In genomic region chr14:58272589-58273372, GRCh38 we compare ENCODE assay signal across 1 cellular context.
TF ChIP-seq lines count a peak whose summit lies in the region.

No MANE protein-coding gene starts in this region.

TF ChIP-seq in HepG2, 621 proteins besides CTCF, POLR2A, EP300 and RAD21 (continued from another document and continues in another):
- TF ChIP-seq, protein P1, sequence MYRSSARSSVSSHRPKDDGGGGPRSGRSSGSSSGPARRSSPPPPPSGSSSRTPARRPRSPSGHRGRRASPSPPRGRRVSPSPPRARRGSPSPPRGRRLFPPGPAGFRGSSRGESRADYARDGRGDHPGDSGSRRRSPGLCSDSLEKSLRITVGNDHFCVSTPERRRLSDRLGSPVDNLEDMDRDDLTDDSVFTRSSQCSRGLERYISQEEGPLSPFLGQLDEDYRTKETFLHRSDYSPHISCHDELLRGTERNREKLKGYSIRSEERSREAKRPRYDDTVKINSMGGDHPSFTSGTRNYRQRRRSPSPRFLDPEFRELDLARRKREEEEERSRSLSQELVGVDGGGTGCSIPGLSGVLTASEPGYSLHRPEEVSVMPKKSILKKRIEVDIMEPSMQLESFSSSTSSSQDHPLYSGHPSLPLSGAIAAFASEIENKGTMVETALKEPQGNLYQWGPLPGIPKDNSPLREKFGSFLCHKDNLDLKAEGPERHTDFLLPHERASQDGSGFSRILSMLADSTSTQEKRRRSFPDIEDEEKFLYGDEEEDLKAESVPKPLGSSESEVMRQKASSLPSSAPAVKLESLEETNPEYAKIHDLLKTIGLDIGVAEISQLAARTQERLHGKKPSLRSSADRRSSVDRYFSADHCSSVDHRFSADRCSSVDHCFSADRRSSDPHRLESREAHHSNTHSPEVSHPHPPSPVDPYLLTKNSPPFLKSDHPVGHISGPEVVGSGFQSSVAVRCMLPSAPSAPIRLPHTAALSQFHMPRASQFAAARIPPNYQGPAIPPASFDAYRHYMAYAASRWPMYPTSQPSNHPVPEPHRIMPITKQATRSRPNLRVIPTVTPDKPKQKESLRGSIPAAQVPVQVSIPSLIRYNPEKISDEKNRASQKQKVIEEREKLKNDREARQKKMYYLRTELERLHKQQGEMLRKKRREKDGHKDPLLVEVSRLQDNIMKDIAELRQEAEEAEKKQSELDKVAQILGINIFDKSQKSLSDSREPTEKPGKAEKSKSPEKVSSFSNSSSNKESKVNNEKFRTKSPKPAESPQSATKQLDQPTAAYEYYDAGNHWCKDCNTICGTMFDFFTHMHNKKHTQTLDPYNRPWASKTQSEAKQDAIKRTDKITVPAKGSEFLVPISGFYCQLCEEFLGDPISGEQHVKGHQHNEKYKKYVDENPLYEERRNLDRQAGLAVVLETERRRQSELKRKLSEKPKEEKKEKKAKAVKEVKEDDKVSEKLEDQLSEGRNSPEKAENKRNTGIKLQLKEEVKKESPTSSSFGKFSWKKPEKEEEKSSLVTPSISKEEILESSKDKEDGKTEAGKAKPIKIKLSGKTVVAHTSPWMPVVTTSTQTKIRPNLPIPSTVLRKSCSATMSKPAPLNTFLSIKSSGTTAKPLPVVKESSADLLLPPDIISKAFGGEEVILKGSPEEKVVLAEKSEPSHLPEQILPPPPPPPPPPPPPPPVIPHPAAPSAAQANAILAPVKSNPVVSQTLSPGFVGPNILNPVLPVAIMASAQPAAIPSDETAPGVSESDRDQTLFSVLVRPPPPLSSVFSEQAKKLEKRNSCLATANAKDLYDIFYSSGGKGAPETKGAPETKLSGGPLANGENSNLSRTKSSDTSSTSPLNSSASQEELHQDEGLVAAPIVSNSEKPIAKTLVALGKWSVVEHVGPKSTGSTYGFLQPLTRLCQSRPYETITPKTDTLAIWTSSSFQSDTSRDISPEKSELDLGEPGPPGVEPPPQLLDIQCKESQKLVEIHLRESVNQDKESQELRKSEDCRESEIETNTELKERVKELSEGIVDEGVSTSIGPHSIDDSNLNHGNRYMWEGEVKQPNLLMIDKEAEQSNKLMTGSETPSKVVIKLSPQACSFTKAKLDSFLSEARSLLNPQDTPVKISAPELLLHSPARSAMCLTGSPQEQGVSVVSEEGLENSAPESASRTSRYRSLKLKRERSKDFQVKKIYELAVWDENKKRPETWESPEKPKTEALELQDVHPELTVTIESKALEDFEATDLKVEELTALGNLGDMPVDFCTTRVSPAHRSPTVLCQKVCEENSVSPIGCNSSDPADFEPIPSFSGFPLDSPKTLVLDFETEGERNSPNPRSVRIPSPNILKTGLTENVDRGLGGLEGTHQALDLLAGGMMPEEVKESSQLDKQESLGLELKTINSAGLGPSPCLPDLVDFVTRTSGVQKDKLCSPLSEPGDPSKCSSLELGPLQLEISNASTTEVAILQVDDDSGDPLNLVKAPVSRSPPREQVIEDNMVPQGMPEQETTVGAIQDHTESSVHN (CRISPR knock-in tag; IDR thresholded peaks at IDR 0.05) = no peak
- TF ChIP-seq CEBPB (IDR thresholded peaks at IDR 0.05; ENCODE audit: borderline replicate concordance, low read depth, low read length) = no peak
- no peak for TF ChIP-seq ZNF501 (CRISPR knock-in tag; IDR thresholded peaks at IDR 0.05)
- peak; percentile 71 for TF ChIP-seq SIX4 (CRISPR knock-in tag; IDR thresholded peaks at IDR 0.05)
- peak; percentile 61; the same call in 1 of the 2 replicates for TF ChIP-seq SALL1 (CRISPR knock-in tag; IDR thresholded peaks at IDR 0.05)
- TF ChIP-seq ZNF652 (CRISPR knock-in tag; IDR thresholded peaks at IDR 0.05; ENCODE audit: borderline replicate concordance, low read depth) = peak; percentile 51; the same call in 1 of the 2 replicates
- TF ChIP-seq, protein P2, sequence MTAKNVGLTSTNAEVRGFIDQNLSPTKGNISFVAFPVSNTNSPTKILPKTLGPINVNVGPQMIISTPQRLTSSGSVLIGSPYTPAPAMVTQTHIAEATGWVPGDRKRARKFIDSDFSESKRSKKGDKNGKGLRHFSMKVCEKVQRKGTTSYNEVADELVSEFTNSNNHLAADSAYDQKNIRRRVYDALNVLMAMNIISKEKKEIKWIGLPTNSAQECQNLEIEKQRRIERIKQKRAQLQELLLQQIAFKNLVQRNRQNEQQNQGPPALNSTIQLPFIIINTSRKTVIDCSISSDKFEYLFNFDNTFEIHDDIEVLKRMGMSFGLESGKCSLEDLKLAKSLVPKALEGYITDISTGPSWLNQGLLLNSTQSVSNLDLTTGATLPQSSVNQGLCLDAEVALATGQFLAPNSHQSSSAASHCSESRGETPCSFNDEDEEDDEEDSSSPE (CRISPR knock-in tag; IDR thresholded peaks at IDR 0.05) = no peak
- TF ChIP-seq ZNF552 (CRISPR knock-in tag; IDR thresholded peaks at IDR 0.05; ENCODE audit: borderline replicate concordance) = no peak
- no peak for TF ChIP-seq ZBTB1 (CRISPR knock-in tag; IDR thresholded peaks at IDR 0.05; ENCODE audit: borderline replicate concordance)
- TF ChIP-seq RFXANK (CRISPR knock-in tag; IDR thresholded peaks at IDR 0.05) = no peak
- TF ChIP-seq NFYC (CRISPR knock-in tag; IDR thresholded peaks at IDR 0.05) = no peak
- TF ChIP-seq, protein P3, sequence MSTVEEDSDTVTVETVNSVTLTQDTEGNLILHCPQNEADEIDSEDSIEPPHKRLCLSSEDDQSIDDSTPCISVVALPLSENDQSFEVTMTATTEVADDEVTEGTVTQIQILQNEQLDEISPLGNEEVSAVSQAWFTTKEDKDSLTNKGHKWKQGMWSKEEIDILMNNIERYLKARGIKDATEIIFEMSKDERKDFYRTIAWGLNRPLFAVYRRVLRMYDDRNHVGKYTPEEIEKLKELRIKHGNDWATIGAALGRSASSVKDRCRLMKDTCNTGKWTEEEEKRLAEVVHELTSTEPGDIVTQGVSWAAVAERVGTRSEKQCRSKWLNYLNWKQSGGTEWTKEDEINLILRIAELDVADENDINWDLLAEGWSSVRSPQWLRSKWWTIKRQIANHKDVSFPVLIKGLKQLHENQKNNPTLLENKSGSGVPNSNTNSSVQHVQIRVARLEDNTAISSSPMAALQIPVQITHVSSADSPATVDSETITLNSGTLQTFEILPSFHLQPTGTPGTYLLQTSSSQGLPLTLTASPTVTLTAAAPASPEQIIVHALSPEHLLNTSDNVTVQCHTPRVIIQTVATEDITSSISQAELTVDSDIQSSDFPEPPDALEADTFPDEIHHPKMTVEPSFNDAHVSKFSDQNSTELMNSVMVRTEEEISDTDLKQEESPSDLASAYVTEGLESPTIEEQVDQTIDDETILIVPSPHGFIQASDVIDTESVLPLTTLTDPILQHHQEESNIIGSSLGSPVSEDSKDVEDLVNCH (CRISPR knock-in tag; IDR thresholded peaks at IDR 0.05) = no peak
- TF ChIP-seq CHCHD3 (CRISPR knock-in tag; IDR thresholded peaks at IDR 0.05) = no peak
- TF ChIP-seq PHF5A (CRISPR knock-in tag; IDR thresholded peaks at IDR 0.05; ENCODE audit: low read depth, unreplicated experiment) = no peak
- TF ChIP-seq PRDM4 (CRISPR knock-in tag; IDR thresholded peaks at IDR 0.05; ENCODE audit: borderline replicate concordance) = no peak
- TF ChIP-seq, protein P4, sequence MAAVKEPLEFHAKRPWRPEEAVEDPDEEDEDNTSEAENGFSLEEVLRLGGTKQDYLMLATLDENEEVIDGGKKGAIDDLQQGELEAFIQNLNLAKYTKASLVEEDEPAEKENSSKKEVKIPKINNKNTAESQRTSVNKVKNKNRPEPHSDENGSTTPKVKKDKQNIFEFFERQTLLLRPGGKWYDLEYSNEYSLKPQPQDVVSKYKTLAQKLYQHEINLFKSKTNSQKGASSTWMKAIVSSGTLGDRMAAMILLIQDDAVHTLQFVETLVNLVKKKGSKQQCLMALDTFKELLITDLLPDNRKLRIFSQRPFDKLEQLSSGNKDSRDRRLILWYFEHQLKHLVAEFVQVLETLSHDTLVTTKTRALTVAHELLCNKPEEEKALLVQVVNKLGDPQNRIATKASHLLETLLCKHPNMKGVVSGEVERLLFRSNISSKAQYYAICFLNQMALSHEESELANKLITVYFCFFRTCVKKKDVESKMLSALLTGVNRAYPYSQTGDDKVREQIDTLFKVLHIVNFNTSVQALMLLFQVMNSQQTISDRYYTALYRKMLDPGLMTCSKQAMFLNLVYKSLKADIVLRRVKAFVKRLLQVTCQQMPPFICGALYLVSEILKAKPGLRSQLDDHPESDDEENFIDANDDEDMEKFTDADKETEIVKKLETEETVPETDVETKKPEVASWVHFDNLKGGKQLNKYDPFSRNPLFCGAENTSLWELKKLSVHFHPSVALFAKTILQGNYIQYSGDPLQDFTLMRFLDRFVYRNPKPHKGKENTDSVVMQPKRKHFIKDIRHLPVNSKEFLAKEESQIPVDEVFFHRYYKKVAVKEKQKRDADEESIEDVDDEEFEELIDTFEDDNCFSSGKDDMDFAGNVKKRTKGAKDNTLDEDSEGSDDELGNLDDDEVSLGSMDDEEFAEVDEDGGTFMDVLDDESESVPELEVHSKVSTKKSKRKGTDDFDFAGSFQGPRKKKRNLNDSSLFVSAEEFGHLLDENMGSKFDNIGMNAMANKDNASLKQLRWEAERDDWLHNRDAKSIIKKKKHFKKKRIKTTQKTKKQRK (IDR thresholded peaks at IDR 0.05; ENCODE audit: low read length) = no peak
- TF ChIP-seq, protein P5, sequence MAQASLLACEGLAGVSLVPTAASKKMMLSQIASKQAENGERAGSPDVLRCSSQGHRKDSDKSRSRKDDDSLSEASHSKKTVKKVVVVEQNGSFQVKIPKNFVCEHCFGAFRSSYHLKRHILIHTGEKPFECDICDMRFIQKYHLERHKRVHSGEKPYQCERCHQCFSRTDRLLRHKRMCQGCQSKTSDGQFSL (CRISPR knock-in tag; IDR thresholded peaks at IDR 0.05) = no peak
- TF ChIP-seq NCOA5 (CRISPR knock-in tag; IDR thresholded peaks at IDR 0.05) = no peak
- TF ChIP-seq, protein P6, sequence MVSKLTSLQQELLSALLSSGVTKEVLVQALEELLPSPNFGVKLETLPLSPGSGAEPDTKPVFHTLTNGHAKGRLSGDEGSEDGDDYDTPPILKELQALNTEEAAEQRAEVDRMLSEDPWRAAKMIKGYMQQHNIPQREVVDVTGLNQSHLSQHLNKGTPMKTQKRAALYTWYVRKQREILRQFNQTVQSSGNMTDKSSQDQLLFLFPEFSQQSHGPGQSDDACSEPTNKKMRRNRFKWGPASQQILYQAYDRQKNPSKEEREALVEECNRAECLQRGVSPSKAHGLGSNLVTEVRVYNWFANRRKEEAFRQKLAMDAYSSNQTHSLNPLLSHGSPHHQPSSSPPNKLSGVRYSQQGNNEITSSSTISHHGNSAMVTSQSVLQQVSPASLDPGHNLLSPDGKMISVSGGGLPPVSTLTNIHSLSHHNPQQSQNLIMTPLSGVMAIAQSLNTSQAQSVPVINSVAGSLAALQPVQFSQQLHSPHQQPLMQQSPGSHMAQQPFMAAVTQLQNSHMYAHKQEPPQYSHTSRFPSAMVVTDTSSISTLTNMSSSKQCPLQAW (CRISPR knock-in tag; IDR thresholded peaks at IDR 0.05) = peak; percentile 83
- no peak for TF ChIP-seq ZNF777 (CRISPR knock-in tag; IDR thresholded peaks at IDR 0.05)
- TF ChIP-seq IRX3 (CRISPR knock-in tag; IDR thresholded peaks at IDR 0.05; ENCODE audit: borderline replicate concordance, low read depth) = no peak
- TF ChIP-seq HMGA1 (CRISPR knock-in tag; conservative IDR thresholded peaks at IDR 0.05) = no peak
- no peak for TF ChIP-seq SMYD3 (CRISPR knock-in tag; IDR thresholded peaks at IDR 0.05)
- TF ChIP-seq ZNF737 (CRISPR knock-in tag; IDR thresholded peaks at IDR 0.05; ENCODE audit: borderline replicate concordance) = no peak
- no peak for TF ChIP-seq TAF15 (IDR thresholded peaks at IDR 0.05; ENCODE audit: low read depth, low read length, poor library complexity, severe bottlenecking)
- no peak for TF ChIP-seq ATRX (CRISPR knock-in tag; IDR thresholded peaks at IDR 0.05; ENCODE audit: borderline replicate concordance)
- no peak for TF ChIP-seq ATF4 (CRISPR knock-in tag; IDR thresholded peaks at IDR 0.05)
- TF ChIP-seq ZNF331 (CRISPR knock-in tag; IDR thresholded peaks at IDR 0.05) = peak; percentile 88
- no peak for TF ChIP-seq ZNF563 (CRISPR knock-in tag; IDR thresholded peaks at IDR 0.05)
- no peak for TF ChIP-seq MEF2D (CRISPR knock-in tag; IDR thresholded peaks at IDR 0.05)
- TF ChIP-seq HDAC6 (IDR thresholded peaks at IDR 0.05; ENCODE audit: low read depth, low read length) = no peak
- peak; percentile 23; the same call in 1 of the 2 replicates for TF ChIP-seq ZNF574 (CRISPR knock-in tag; IDR thresholded peaks at IDR 0.05)
- peak; percentile 76 for TF ChIP-seq NCOA2 (CRISPR knock-in tag; IDR thresholded peaks at IDR 0.05)
- no peak for TF ChIP-seq AGO1 (IDR thresholded peaks at IDR 0.05; ENCODE audit: low read depth, low read length, poor library complexity, severe bottlenecking)
- no peak for TF ChIP-seq EHMT2 (IDR thresholded peaks at IDR 0.05; ENCODE audit: borderline replicate concordance, low read depth, low read length)
